1 cellular context compared by ENCODE assay signal in the genomic region with DNA sequence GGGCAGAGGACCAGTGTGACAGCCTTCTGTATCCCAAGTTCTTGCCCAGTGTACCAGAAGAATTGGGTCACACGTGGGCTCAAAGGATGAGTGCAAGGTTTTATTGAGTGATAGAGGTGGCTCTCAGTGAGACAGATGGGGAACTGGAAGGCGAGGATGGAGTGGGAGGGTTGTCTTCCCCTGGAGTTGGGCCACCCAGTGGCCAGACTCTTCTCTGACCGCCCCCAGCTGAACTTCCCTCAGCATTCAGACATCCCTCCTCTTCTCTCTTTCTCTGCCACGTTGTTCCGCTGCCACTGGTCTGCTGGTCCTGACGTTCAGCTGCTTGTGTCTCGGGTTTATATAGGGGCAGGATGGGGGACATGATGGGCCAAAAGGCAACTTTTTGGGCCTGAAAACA.
TF ChIP-seq lines count a peak whose summit lies in the region.

No MANE protein-coding gene starts in this region.

TF ChIP-seq in WTC11, 78 proteins besides CTCF, POLR2A, EP300 and RAD21 (continued from another document):
- TF ChIP-seq SP1 (CRISPR knock-in tag; conservative IDR thresholded peaks at IDR 0.05), result no peak
- no peak for TF ChIP-seq IRF2 (CRISPR knock-in tag; IDR thresholded peaks at IDR 0.05; ENCODE audit: borderline replicate concordance, low read depth)
- no peak for TF ChIP-seq ZBTB43 (CRISPR knock-in tag; IDR thresholded peaks at IDR 0.05)
- TF ChIP-seq IRF1 (CRISPR knock-in tag; IDR thresholded peaks at IDR 0.05), result no peak
- TF ChIP-seq HMGA2 (CRISPR knock-in tag; IDR thresholded peaks at IDR 0.05), result no peak
- no peak for TF ChIP-seq PRRX2 (CRISPR knock-in tag; IDR thresholded peaks at IDR 0.05)
